In genomic region chr15:58433597-58434333, GRCh38 we compare ENCODE assay signal across 1 cellular context.
TF ChIP-seq lines count a peak whose summit lies in the region.

No MANE protein-coding gene starts in this region.

TF ChIP-seq in SK-N-SH, 30 proteins besides CTCF, POLR2A, EP300 and RAD21 (continued from another document):
- TF ChIP-seq RXRA (IDR thresholded peaks at IDR 0.05; ENCODE audit: borderline replicate concordance, low read depth) = no peak
- TF ChIP-seq FOXM1 (IDR thresholded peaks at IDR 0.05; ENCODE audit: low read depth) = no peak
- TF ChIP-seq NFIC (IDR thresholded peaks at IDR 0.05; ENCODE audit: borderline replicate concordance) = no peak
- no peak for TF ChIP-seq RFX5 (IDR thresholded peaks at IDR 0.05; ENCODE audit: low read length)
- TF ChIP-seq FOXJ3 (CRISPR knock-in tag; IDR thresholded peaks at IDR 0.05) = no peak
- no peak for TF ChIP-seq EZH2phosphoT487 (IDR thresholded peaks at IDR 0.05; ENCODE audit: borderline replicate concordance, low read depth)
- TF ChIP-seq JUND (IDR thresholded peaks at IDR 0.05) = no peak
- TF ChIP-seq RCOR1 (IDR thresholded peaks at IDR 0.05; ENCODE audit: low read length) = no peak
